ENCODE assay signal across 15 cellular contexts in the genomic region with DNA sequence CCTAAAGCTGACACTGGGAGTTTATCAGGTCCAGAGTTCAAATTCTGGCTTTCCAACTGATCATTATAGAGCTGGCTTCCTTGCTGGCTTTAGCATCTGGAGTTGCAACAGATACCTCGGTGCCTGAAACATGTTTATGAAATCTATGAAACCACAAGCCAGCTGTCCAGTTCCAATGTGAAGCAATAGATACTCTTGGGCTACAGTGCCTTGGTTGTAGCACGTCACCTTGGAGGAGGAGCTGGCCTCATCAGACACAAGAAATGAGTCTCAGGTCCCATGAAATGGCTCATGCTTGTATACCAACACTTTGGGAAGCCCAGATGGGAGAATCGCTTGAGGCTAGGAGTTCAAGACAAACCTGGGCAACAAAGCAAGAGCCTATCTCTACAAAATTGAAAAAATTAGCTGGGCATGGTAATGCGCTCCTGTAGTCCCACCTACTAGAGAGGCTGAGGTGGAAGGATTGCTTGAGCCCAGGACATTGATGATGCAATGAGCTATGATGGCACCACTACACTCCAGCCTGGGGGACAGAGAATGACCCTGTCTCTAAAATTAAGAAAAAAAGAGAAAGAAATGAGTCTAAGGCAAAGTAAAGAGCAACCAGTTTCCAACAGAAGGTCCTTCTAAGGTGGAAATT.
DNase-seq lines count a peak whose midpoint lies in the region; ATAC-seq and TF ChIP-seq lines count a peak whose summit lies in the region.
"Had no signal": no experiment of that assay in that cellular context is flagged by ENCODE, and none has a peak within 500 bp of the region (broad histone marks: within the 10 kb centered on the region; RNA-seq: fewer than 3 reads in every experiment).

No MANE protein-coding gene starts in this region.

- CTCF ChIA-PET in WTC11 (lab: Charles Lee), result interaction anchor here (0.6 to 1.3 kb wide), 3 partner anchors 51 to 1181 kb away, joined by 3 to 4 read pairs (median 3); no protein-coding TSS in a partner anchor
- CTCF ChIA-PET in CD4-positive, alpha-beta T cell (lab: Charles Lee), result interaction anchor here (1.6 kb wide), 1 partner anchor 51 kb away, joined by 6 read pairs; no protein-coding TSS in a partner anchor

- 87 to 98% (median 92%) methylated on average over 4 of the region's 4 CpGs for WGBS in heart left ventricle, 4 donors
- 85 to 89% (median 87%) methylated on average over 4 of the region's 4 CpGs for WGBS in stomach, 5 donors
- no CpG with 5 or more reads among the region's 4 CpGs for WGBS in H9 (ENCODE audit: extremely low coverage, insufficient read length, low lambda C conversion rate)

- no peaks in the 10 kb centered on the region for H4K20me1 ChIP-seq in H9 (ENCODE audit: control insufficient read depth, insufficient read depth, insufficient read length)

- POLR2A ChIA-PET in WTC11 (lab: Charles Lee), result interaction anchor here (0.6 kb wide), 1 partner anchor 763 kb away, joined by 3 read pairs; no protein-coding TSS in a partner anchor
- POLR2A ChIA-PET in CD4-positive, alpha-beta T cell (lab: Charles Lee), result no interaction called here

- no peaks in the 10 kb centered on the region for H3K79me1 ChIP-seq in H9 (ENCODE audit: insufficient read depth, low read depth, low read length, poor library complexity, severe bottlenecking)

- no peak overlapping the region for H3K14ac ChIP-seq in H9 (ENCODE audit: insufficient read depth, low read length)

- no peak overlapping the region for H4K5ac ChIP-seq in H9 (ENCODE audit: insufficient read length, low read depth, low read length)

- H3K36me3 Mint-ChIP-seq in H9 (ENCODE audit: insufficient read depth in 1 of 3, low read depth in 3 of 3) (no peaks in the 10 kb centered on the region), WTC11 (no peaks in the 10 kb centered on the region)
- no peaks in the 10 kb centered on the region for H3K36me3 Mint-ChIP-seq in CD4-positive, alpha-beta T cell (ENCODE audit: low read depth)

- H3K79me2 ChIP-seq in H9 (ENCODE audit: insufficient read depth, low read length), result no peaks in the 10 kb centered on the region

- no peak overlapping the region for H3K4me3 ChIP-seq in heart left ventricle
- H3K4me3 ChIP-seq in stomach, result no peak overlapping the region

- H4K91ac ChIP-seq in H9 (ENCODE audit: insufficient read length, low read depth, low read length), result no peak overlapping the region

- no peak overlapping the region for H2BK120ac ChIP-seq in H9 (ENCODE audit: low read depth, low read length, poor library complexity, severe bottlenecking)

- H3K27ac Mint-ChIP-seq in H9 (no peak overlapping the region), WTC11 (no peak overlapping the region)
- H3K27ac Mint-ChIP-seq in CD4-positive, alpha-beta T cell, result no peak overlapping the region
- H3K27ac Mint-ChIP-seq: activated CD4-positive, alpha-beta T cell treated with anti-CD3 and anti-CD28 coated beads, Interleukin-2, amount 10 ng/mL, durations not matched to agents 7 days and 5 days; stimulated activated naive CD8-positive, alpha-beta T cell treated with anti-CD3 and anti-CD28 coated beads, Interleukin-15, Interleukin-2, amounts not matched to agents 100 ng/mL and 50 ng/mL, for 24 hours had no signal

- no peak overlapping the region for H2AK5ac ChIP-seq in H9 (ENCODE audit: insufficient read length, low read length)

- peak in 3 of 4 donors; percentile 47 to 89 (median 79) for ATAC-seq in heart left ventricle
- ATAC-seq in WTC11, result no peak
- ATAC-seq in CD4-positive, alpha-beta T cell (ENCODE audit: poor library complexity), result no peak

- H2BK20ac ChIP-seq in H9 (ENCODE audit: low read depth, low read length, poor library complexity, severe bottlenecking), result no peak overlapping the region

- no peak overlapping the region for H3K4me2 ChIP-seq in H9 (ENCODE audit: insufficient read depth, insufficient read length, low read length)

- no peaks in the 10 kb centered on the region for H3K9me3 ChIP-seq in heart left ventricle
- H3K9me3 ChIP-seq in stomach, result no peaks in the 10 kb centered on the region
- H3K9me3 ChIP-seq in H9 (ENCODE audit: control insufficient read depth, low read depth, low read length), result no peaks in the 10 kb centered on the region
- H3K9me3 ChIP-seq in CD4-positive, alpha-beta T cell (ENCODE audit: control insufficient read depth, low read length), result no peaks in the 10 kb centered on the region

- no peak overlapping the region for H2BK12ac ChIP-seq in H9 (ENCODE audit: insufficient read length, low read depth, low read length)

- intact Hi-C loops in heart left ventricle (cut with DNase I) (no loop called here), stomach (cut with DNase I; ENCODE audit: low total_unique reads) (no loop called here)
- intact Hi-C loops in CD4-positive, alpha-beta T cell (cut with DNase I, micrococcal nuclease), result no loop called here

- no peak overlapping the region for H2BK15ac ChIP-seq in H9 (ENCODE audit: low read depth, low read length)

- H3K4me1 ChIP-seq in heart left ventricle (peaks cover 0 to 28% (median 8%) of the 10 kb centered on the region in 12 donors), stomach (peaks cover 14 to 44% (median 33%) of the 10 kb centered on the region in 4 donors), H9 (ENCODE audit: insufficient read depth, low read length) (no peaks in the 10 kb centered on the region)

- H4K8ac ChIP-seq in H9 (replicated peaks; ENCODE audit: insufficient read length, low read depth, low read length), result no peak overlapping the region

- H2BK5ac ChIP-seq in H9 (ENCODE audit: insufficient read length, low read length), result no peak overlapping the region

- H3K4me3 Mint-ChIP-seq in H9 (no peak overlapping the region), WTC11 (no peak overlapping the region)
- H3K4me3 Mint-ChIP-seq in CD4-positive, alpha-beta T cell, result no peak overlapping the region
- H3K4me3 Mint-ChIP-seq: activated CD4-positive, alpha-beta T cell treated with anti-CD3 and anti-CD28 coated beads, Interleukin-2, amount 10 ng/mL, durations not matched to agents 7 days and 5 days; stimulated activated naive CD8-positive, alpha-beta T cell treated with anti-CD3 and anti-CD28 coated beads, Interleukin-15, Interleukin-2, amounts not matched to agents 100 ng/mL and 50 ng/mL, for 24 hours had no signal

- H3T11ph ChIP-seq in H9 (ENCODE audit: low read length), result no peak overlapping the region

- H3K9ac ChIP-seq in H9 (ENCODE audit: extremely low read depth, insufficient read length, low read length), result no peak overlapping the region

- TF ChIP-seq EP300 in stomach (IDR thresholded peaks at IDR 0.05), result no peak

- no peak overlapping the region for H3K18ac ChIP-seq in H9 (ENCODE audit: insufficient read length, low read depth, low read length)

- H3K36me3 ChIP-seq in heart left ventricle (no peaks in the 10 kb centered on the region), stomach (no peaks in the 10 kb centered on the region)

- H3K23ac ChIP-seq in H9 (ENCODE audit: insufficient read length, low read depth, low read length), result no peak overlapping the region

- TF ChIP-seq POLR2A in heart left ventricle (IDR thresholded peaks at IDR 0.05) (no peak), stomach (IDR thresholded peaks at IDR 0.05) (no peak)

- H3K27me3 ChIP-seq in heart left ventricle (no peaks in the 10 kb centered on the region), stomach (no peaks in the 10 kb centered on the region), H9 (ENCODE audit: insufficient read depth, low read length) (no peaks in the 10 kb centered on the region)
- no peaks in the 10 kb centered on the region for H3K27me3 ChIP-seq in CD4-positive, alpha-beta T cell (ENCODE audit: control insufficient read depth, insufficient read depth, low read length)

- no peak overlapping the region for H3K56ac ChIP-seq in H9 (ENCODE audit: insufficient read length, low read depth, low read length)

- H3K27ac ChIP-seq in heart left ventricle (no peak overlapping the region), stomach (peak overlapping the region in 3 of 5 donors; percentile 13 to 55 (median 27)), H9 (ENCODE audit: insufficient read length, low read depth, low read length) (no peak overlapping the region)
- H3K27ac ChIP-seq in CD4-positive, alpha-beta T cell (ENCODE audit: low read depth, low read length), result no peak overlapping the region

- H2AFZ ChIP-seq in H9 (ENCODE audit: low read length), result no peak overlapping the region

- peak; percentile 78 for DNase-seq in HCEC 1CT
- DNase-seq in SIG-M5 treated with dmso at 0.1 percent for 504 hours (lab: John Stamatoyannopoulos, UW; ENCODE audit: unreplicated experiment), result peak; percentile 95
- DNase-seq in heart left ventricle, result peak in 1 of 5 donors; percentile 53
- DNase-seq in stomach, result no peak
- no peak for DNase-seq in H9
- DNase-seq in WTC11 (ENCODE audit: low spot score), result no peak
- DNase-seq in islet precursor cell, result no peak
- DNase-seq in CD4-positive, alpha-beta T cell, result no peak
- DNase-seq: activated CD4-positive, alpha-beta T cell treated with anti-CD3 and anti-CD28 coated beads, Interleukin-2, amount 10 ng/mL, durations not matched to agents 7 days and 5 days; activated effector memory CD4-positive, alpha-beta T cell treated with Interleukin-2 at 50 U/mL for 16 hours; NCI-H1092 treated with DMSO at 0.1 percent for 48 hours; NCI-H774; posterior cingulate gyrus; stimulated activated CD4-positive, alpha-beta T cell treated with anti-CD3 and anti-CD28 coated beads, Interleukin-2, amount 100 ng/mL, for 48 hours had no signal

- no peaks in the 10 kb centered on the region for H3K23me2 ChIP-seq in H9 (ENCODE audit: insufficient read length, low read depth, low read length, poor library complexity, severe bottlenecking)

- H3K4me1 Mint-ChIP-seq in H9 (peaks cover 0 to 2% of the 10 kb centered on the region in 2 experiments; a peak in 1 of 4 replicates), WTC11 (no peaks in the 10 kb centered on the region; the same call in none of the 2 replicates)
- no peaks in the 10 kb centered on the region for H3K4me1 Mint-ChIP-seq in CD4-positive, alpha-beta T cell (ENCODE audit: low read depth)
- H3K4me1 Mint-ChIP-seq: activated CD4-positive, alpha-beta T cell treated with anti-CD3 and anti-CD28 coated beads, Interleukin-2, amount 10 ng/mL, durations not matched to agents 7 days and 5 days had no signal

- no peak overlapping the region for H3K4ac ChIP-seq in H9 (ENCODE audit: low read depth, low read length)

- H3K9me3 Mint-ChIP-seq in H9 (no peaks in the 10 kb centered on the region), WTC11 (peaks cover 10% of the 10 kb centered on the region; the same call in 1 of the 2 replicates)
- no peaks in the 10 kb centered on the region for H3K9me3 Mint-ChIP-seq in CD4-positive, alpha-beta T cell
- H3K9me3 Mint-ChIP-seq: stimulated activated naive CD8-positive, alpha-beta T cell treated with anti-CD3 and anti-CD28 coated beads, Interleukin-15, Interleukin-2, amounts not matched to agents 100 ng/mL and 50 ng/mL, for 24 hours had no signal

- no peak for TF ChIP-seq CTCF in heart left ventricle (IDR thresholded peaks at IDR 0.05)
- TF ChIP-seq CTCF in stomach (IDR thresholded peaks at IDR 0.05), result no peak
- TF ChIP-seq CTCF in H9 (conservative IDR thresholded peaks at IDR 0.05), result no peak
- no peak for TF ChIP-seq CTCF in WTC11 (IDR thresholded peaks at IDR 0.05)
- TF ChIP-seq CTCF in CD4-positive, alpha-beta T cell (IDR thresholded peaks at IDR 0.05), result no peak

- H3K27me3 Mint-ChIP-seq in H9 (ENCODE audit: low read depth) (no peaks in the 10 kb centered on the region), WTC11 (ENCODE audit: low read depth) (no peaks in the 10 kb centered on the region; the same call in 1 of the 2 replicates)
- peaks cover 14% of the 10 kb centered on the region for H3K27me3 Mint-ChIP-seq in CD4-positive, alpha-beta T cell

Comparison
In these comparisons a context has a peak if more than half of its experiments do, and no peak if none do; other contexts are left out.
1. DNase-seq: peak in HCEC 1CT (single experiment) and SIG-M5 treated with dmso at 0.1 percent for 504 hours (single experiment); none in stomach (single experiment), H9 (single experiment), WTC11 (single experiment), islet precursor cell (single experiment) and CD4-positive, alpha-beta T cell (0 of 10).
2. ATAC-seq: peak in heart left ventricle (3 of 4); none in WTC11 (single experiment) and CD4-positive, alpha-beta T cell (single experiment).
3. H3K27ac ChIP-seq: peak in stomach (3 of 5); none in heart left ventricle (0 of 12), H9 (single experiment) and CD4-positive, alpha-beta T cell (single experiment).